23 cellular contexts compared by ENCODE assay signal in the genomic region with DNA sequence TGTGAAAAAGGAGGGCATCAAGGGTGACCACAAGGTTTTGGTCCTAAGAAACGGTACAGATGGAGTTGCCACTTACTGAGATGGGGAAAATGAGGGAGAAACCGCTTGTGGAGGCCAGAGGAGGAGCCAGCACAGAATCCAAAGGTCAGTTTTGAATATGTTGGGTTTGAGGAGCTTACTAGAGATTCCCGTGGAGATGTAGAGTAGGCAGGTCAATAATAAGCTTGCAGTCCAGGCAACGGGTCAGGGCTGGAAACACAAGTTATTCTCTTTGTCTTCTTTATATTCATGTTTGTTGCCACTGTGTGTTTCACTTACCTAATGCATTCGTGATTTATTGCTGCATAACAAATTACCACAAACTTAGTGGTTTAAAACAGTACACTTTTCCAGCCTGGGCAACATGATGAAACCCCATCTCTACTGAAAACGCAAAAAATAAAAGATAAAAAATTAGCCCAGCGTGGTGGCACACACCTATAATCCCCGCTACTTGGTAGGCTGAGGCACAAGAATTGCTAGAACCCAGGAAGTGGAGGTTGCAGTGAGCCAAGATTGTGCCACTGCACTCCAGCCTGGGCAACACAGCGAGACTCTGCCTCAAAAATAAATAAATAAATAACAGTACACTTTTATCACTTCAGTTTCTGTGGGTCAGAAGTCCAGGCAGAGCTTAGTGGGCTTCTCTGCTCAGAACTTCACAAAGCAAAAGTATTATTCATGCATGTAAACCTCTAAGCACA. TPM values are rescaled to one million over a fixed set of nuclear protein-coding genes. Genes with fewer than 3 reads are reported as not detected.
DNase-seq lines count a peak whose midpoint lies in the region; ATAC-seq and TF ChIP-seq lines count a peak whose summit lies in the region.
"Had no signal": no experiment of that assay in that cellular context is flagged by ENCODE, and none has a peak within 500 bp of the region (broad histone marks: within the 10 kb centered on the region; RNA-seq: fewer than 3 reads in every experiment).

No MANE protein-coding gene starts in this region.

- H4K20me1 ChIP-seq in MM.1S (ENCODE audit: insufficient read depth, low read length) = no peaks in the 10 kb centered on the region

- no peaks in the 10 kb centered on the region for H3K9me3 Mint-ChIP-seq in T-helper 2 cell treated with Interferon-gamma antibody and Interleukin-4, amounts not matched to agents 5 μg/mL and 100 μg/mL, for 36 hours
- no peaks in the 10 kb centered on the region for H3K9me3 Mint-ChIP-seq in naive thymus-derived CD4-positive, alpha-beta T cell
- H3K9me3 Mint-ChIP-seq: naive B cell, WTC11 had no signal

- no peak for ATAC-seq in naive thymus-derived CD4-positive, alpha-beta T cell
- ATAC-seq: heart left ventricle, left colon, right cardiac atrium, WTC11 had no signal

- H3K9ac ChIP-seq in MM.1S (ENCODE audit: low read length) = peak overlapping the region; percentile 86
- H3K9ac ChIP-seq: parathyroid adenoma had no signal

- peaks cover 1% of the 10 kb centered on the region for H3K36me3 Mint-ChIP-seq in T-helper 2 cell treated with Interferon-gamma antibody and Interleukin-4, amounts not matched to agents 5 μg/mL and 100 μg/mL, for 36 hours (ENCODE audit: low read depth)
- H3K36me3 Mint-ChIP-seq in naive thymus-derived CD4-positive, alpha-beta T cell = peaks cover 0 to 8% (median 3%) of the 10 kb centered on the region in 5 donors
- H3K36me3 Mint-ChIP-seq: naive B cell, WTC11 had no signal

- peaks cover 69% of the 10 kb centered on the region for H3K4me1 ChIP-seq in MM.1S (ENCODE audit: low read length)
- H3K4me1 ChIP-seq in naive thymus-derived CD4-positive, alpha-beta T cell (ENCODE audit: control insufficient read depth in 2 of 2, insufficient read depth in 2 of 2, low read length in 2 of 2) = peaks cover 29 to 34% of the 10 kb centered on the region in 2 donors

- H3K79me2 ChIP-seq in MM.1S (ENCODE audit: low read length) = peaks cover 27% of the 10 kb centered on the region
- H3K79me2 ChIP-seq: parathyroid adenoma had no signal

- intact Hi-C loops in naive thymus-derived CD4-positive, alpha-beta T cell (cut with micrococcal nuclease) = no loop called here

- TF ChIP-seq CTCF in MM.1S (IDR thresholded peaks at IDR 0.05; ENCODE audit: low read length) = no peak

- H3K9me2 ChIP-seq in MM.1S (replicated peaks; ENCODE audit: insufficient read depth, low read length) = no peaks in the 10 kb centered on the region

- H3K27ac Mint-ChIP-seq in T-helper 2 cell treated with Interferon-gamma antibody and Interleukin-4, amounts not matched to agents 5 μg/mL and 100 μg/mL, for 36 hours = peak overlapping the region; percentile 87
- H3K27ac Mint-ChIP-seq in naive thymus-derived CD4-positive, alpha-beta T cell = peak overlapping the region in 7 of 9 donors; percentile 60 to 95 (median 92)
- H3K27ac Mint-ChIP-seq: WTC11 had no signal

- H3F3A ChIP-seq in MM.1S (ENCODE audit: insufficient read depth, low read length) = peaks cover 77% of the 10 kb centered on the region

- peak overlapping the region; percentile 77 for H3K4me2 ChIP-seq in MM.1S (ENCODE audit: low read depth, low read length)

- no peak overlapping the region for H3K4me3 Mint-ChIP-seq in T-helper 2 cell treated with Interferon-gamma antibody and Interleukin-4, amounts not matched to agents 5 μg/mL and 100 μg/mL, for 36 hours
- H3K4me3 Mint-ChIP-seq in naive thymus-derived CD4-positive, alpha-beta T cell = peak overlapping the region in 6 of 10 donors; percentile 1 to 83 (median 55)
- H3K4me3 Mint-ChIP-seq: WTC11 had no signal

- H3K4me1 Mint-ChIP-seq in T-helper 2 cell treated with Interferon-gamma antibody and Interleukin-4, amounts not matched to agents 5 μg/mL and 100 μg/mL, for 36 hours (ENCODE audit: low read depth) = peaks cover 44% of the 10 kb centered on the region
- H3K4me1 Mint-ChIP-seq in naive thymus-derived CD4-positive, alpha-beta T cell = peaks cover 35 to 50% (median 41%) of the 10 kb centered on the region in 7 donors
- H3K4me1 Mint-ChIP-seq: WTC11 had no signal

- no peak for DNase-seq in T-helper 2 cell treated with Interferon-gamma antibody and Interleukin-4, amounts not matched to agents 5 μg/mL and 100 μg/mL, for 36 hours (ENCODE audit: low spot score)
- no peak for DNase-seq in T-helper 2 cell
- no peak for DNase-seq in MM.1S
- no peak for DNase-seq in naive thymus-derived CD4-positive, alpha-beta T cell
- DNase-seq in COR-L47 (lab: John Stamatoyannopoulos, UW) = no peak
- no peak for DNase-seq in AG08396 (ENCODE audit: low spot score)
- DNase-seq: activated CD4-positive, alpha-beta T cell treated with anti-CD3 and anti-CD28 coated beads, Interleukin-2, amount 50 U/mL, for 48 hours; aorta; BE2C; effector CD4-positive, alpha-beta T cell; HCEC 1CT; heart left ventricle; left colon; mesendoderm; naive B cell; NCI-H1694 treated with DMSO at 0.1 percent for 48 hours; NCI-H2171 treated with DMSO at 0.1 percent for 48 hours; NCI-H524 treated with DMSO at 0.1 percent for 48 hours; right cardiac atrium; stomach had no signal

- no peaks in the 10 kb centered on the region for H3K9me3 ChIP-seq in MM.1S (replicated peaks; ENCODE audit: insufficient read depth, low read length)
- H3K9me3 ChIP-seq in naive thymus-derived CD4-positive, alpha-beta T cell (ENCODE audit: control insufficient read depth in 2 of 3, low read length in 3 of 3) = no peaks in the 10 kb centered on the region
- H3K9me3 ChIP-seq: BE2C, heart left ventricle, stomach, tibial nerve had no signal

- H3K27ac ChIP-seq in MM.1S (ENCODE audit: low read length) = peak overlapping the region; percentile 100
- no peak overlapping the region for H3K27ac ChIP-seq in naive thymus-derived CD4-positive, alpha-beta T cell (ENCODE audit: low read depth, low read length)
- H3K27ac ChIP-seq: heart left ventricle, parathyroid adenoma, stomach, tibial nerve had no signal

- H3K4me3 ChIP-seq in MM.1S (ENCODE audit: low read length) = peak overlapping the region; percentile 9; the same call in 1 of the 2 replicates
- H3K4me3 ChIP-seq in naive thymus-derived CD4-positive, alpha-beta T cell (ENCODE audit: low read length) = no peak overlapping the region
- H3K4me3 ChIP-seq: heart left ventricle, stomach, tibial nerve had no signal

- H3K27me3 Mint-ChIP-seq in T-helper 2 cell treated with Interferon-gamma antibody and Interleukin-4, amounts not matched to agents 5 μg/mL and 100 μg/mL, for 36 hours (ENCODE audit: low read depth) = no peaks in the 10 kb centered on the region
- H3K27me3 Mint-ChIP-seq in naive thymus-derived CD4-positive, alpha-beta T cell = no peaks in the 10 kb centered on the region

- H3K27me3 ChIP-seq in MM.1S (replicated peaks; ENCODE audit: insufficient read depth, low read length) = no peaks in the 10 kb centered on the region
- H3K27me3 ChIP-seq in naive thymus-derived CD4-positive, alpha-beta T cell (ENCODE audit: control insufficient read depth in 2 of 2, insufficient read depth in 2 of 2, low read length in 2 of 2) = no peaks in the 10 kb centered on the region
- H3K27me3 ChIP-seq: BE2C, heart left ventricle, stomach, tibial nerve had no signal

- H3K36me3 ChIP-seq in MM.1S (replicated peaks; ENCODE audit: insufficient read depth, low read length) = no peaks in the 10 kb centered on the region
- H3K36me3 ChIP-seq in naive thymus-derived CD4-positive, alpha-beta T cell (ENCODE audit: control insufficient read depth in 2 of 3, insufficient read depth in 3 of 3, low read length in 3 of 3) = peaks cover 0 to 5% (median 0%) of the 10 kb centered on the region in 3 experiments
- H3K36me3 ChIP-seq: BE2C, heart left ventricle, stomach, tibial nerve had no signal

- POLR2A ChIA-PET in naive thymus-derived CD4-positive, alpha-beta T cell (lab: Charles Lee) = interaction anchor here (0.6 to 2.7 kb wide), 12 partner anchors 8 to 786 kb away, joined by 3 to 22 read pairs (median 4); a partner anchor contains a TSS

- H2AFZ ChIP-seq in MM.1S (ENCODE audit: low read length) = 0 out of 2 replicates have a peak overlapping the region, but pooled peaks have one; percentile 12
- H2AFZ ChIP-seq: parathyroid adenoma had no signal

- CTCF ChIA-PET in naive thymus-derived CD4-positive, alpha-beta T cell (lab: Charles Lee) = interaction anchor here (1.2 to 1.5 kb wide), 2 partner anchors 18 to 194 kb away, joined by 3 to 6 read pairs; no protein-coding TSS in a partner anchor

RNA-seq across cellular contexts. Expression of a gene that starts 2.7 kb away (rescaled TPM):
- 100 to 1,000 TPM; 131 to 274 (median 180) TPM for total RNA-seq in naive thymus-derived CD4-positive, alpha-beta T cell
- polyA plus RNA-seq in naive thymus-derived CD4-positive, alpha-beta T cell = 100 to 1,000 TPM; 113 to 142 TPM

RNA-seq across cellular contexts. Expression of a gene that starts 20.6 kb away (rescaled TPM):
- total RNA-seq in naive thymus-derived CD4-positive, alpha-beta T cell = 10 to 100 TPM; 19.8 to 22.3 (median 20.2) TPM
- polyA plus RNA-seq in naive thymus-derived CD4-positive, alpha-beta T cell = 1 to 10 TPM; 3.4 to 4.4 TPM

RNA-seq across cellular contexts. Expression of a gene that starts 39.8 kb away (rescaled TPM):
- 100 to 1,000 TPM; 122 to 242 (median 235) TPM for total RNA-seq in naive thymus-derived CD4-positive, alpha-beta T cell
- 10 to 100 TPM; 41.5 to 64.6 TPM for polyA plus RNA-seq in naive thymus-derived CD4-positive, alpha-beta T cell
